Comparison of ENCODE assay signal across 8 cellular contexts in genomic region chr20:40265872-40266533, GRCh38.
DNase-seq lines count a peak whose midpoint lies in the region; ATAC-seq and TF ChIP-seq lines count a peak whose summit lies in the region.

No MANE protein-coding gene starts in this region.

- DNase-seq in AG04449 (ENCODE audit: low read depth, low spot score) (no peak), HS-5 (ENCODE audit: low read depth) (peak; percentile 20), ascending aorta (ENCODE audit: low spot score in 2 of 2) (no peak), iPS-NIHi7 (ENCODE audit: extremely low spot score) (peak; percentile 35), epidermal melanocyte (ENCODE audit: insufficient read length, low spot score) (no peak), H7 (no peak)

- CTCF ChIA-PET in AG04449 (lab: Yijun Ruan, JAX): interaction anchor here (1.6 to 5.1 kb wide), 4 partner anchors 10 to 698 kb away, joined by 3 to 46 read pairs (median 5); partner anchors contain the start of gene MAFB

- TF ChIP-seq CTCF in AG04449 (IDR thresholded peaks at IDR 0.05; ENCODE audit: insufficient read depth, low read length, missing control alignments) (peak; percentile 68), ascending aorta (IDR thresholded peaks at IDR 0.05) (peak; percentile 33 to 60 (median 44))

- no peaks in the 10 kb centered on the region for H3K4me1 ChIP-seq in ascending aorta

- H3K36me3 ChIP-seq in ascending aorta: no peaks in the 10 kb centered on the region
- H3K36me3 ChIP-seq in H7 (replicated peaks; ENCODE audit: control insufficient read depth, insufficient read depth, low read length): no peaks in the 10 kb centered on the region; the same call in 1 of the 2 replicates

- intact Hi-C loops in ascending aorta (cut with DNase I): loop anchor here (1.0 to 10.0 kb wide), 3 partner anchors 299 to 699 kb away; no protein-coding TSS in a partner anchor

- H3K4me3 ChIP-seq in AG04449 (ENCODE audit: low read depth, low read length): no peak overlapping the region
- H3K4me3 ChIP-seq in ascending aorta: no peak overlapping the region
- no peak overlapping the region for H3K4me3 ChIP-seq in H7 (ENCODE audit: insufficient read depth, low read depth, low read length)

- no peaks in the 10 kb centered on the region for H3K9me3 ChIP-seq in ascending aorta

- no peak overlapping the region for H3K27ac ChIP-seq in ascending aorta

- POLR2A ChIA-PET in AG04449 (lab: Yijun Ruan, JAX): no interaction called here

- ATAC-seq in HG03039 (IDR thresholded peaks at IDR 0.05; ENCODE audit: unreplicated experiment) (no peak), GM19463 (IDR thresholded peaks at IDR 0.05; ENCODE audit: unreplicated experiment) (no peak)

- H3K27me3 ChIP-seq in ascending aorta (no peaks in the 10 kb centered on the region), H7 (ENCODE audit: control insufficient read depth, insufficient read depth, low read length) (no peaks in the 10 kb centered on the region)

Comparison
In these comparisons a context has a peak if more than half of its experiments do, and no peak if none do; other contexts are left out.
1. DNase-seq: peak in HS-5 (single experiment) and iPS-NIHi7 (single experiment); none in AG04449 (single experiment), ascending aorta (0 of 2), epidermal melanocyte (single experiment) and H7 (single experiment).